8 cellular contexts compared by ENCODE assay signal in the genomic region with DNA sequence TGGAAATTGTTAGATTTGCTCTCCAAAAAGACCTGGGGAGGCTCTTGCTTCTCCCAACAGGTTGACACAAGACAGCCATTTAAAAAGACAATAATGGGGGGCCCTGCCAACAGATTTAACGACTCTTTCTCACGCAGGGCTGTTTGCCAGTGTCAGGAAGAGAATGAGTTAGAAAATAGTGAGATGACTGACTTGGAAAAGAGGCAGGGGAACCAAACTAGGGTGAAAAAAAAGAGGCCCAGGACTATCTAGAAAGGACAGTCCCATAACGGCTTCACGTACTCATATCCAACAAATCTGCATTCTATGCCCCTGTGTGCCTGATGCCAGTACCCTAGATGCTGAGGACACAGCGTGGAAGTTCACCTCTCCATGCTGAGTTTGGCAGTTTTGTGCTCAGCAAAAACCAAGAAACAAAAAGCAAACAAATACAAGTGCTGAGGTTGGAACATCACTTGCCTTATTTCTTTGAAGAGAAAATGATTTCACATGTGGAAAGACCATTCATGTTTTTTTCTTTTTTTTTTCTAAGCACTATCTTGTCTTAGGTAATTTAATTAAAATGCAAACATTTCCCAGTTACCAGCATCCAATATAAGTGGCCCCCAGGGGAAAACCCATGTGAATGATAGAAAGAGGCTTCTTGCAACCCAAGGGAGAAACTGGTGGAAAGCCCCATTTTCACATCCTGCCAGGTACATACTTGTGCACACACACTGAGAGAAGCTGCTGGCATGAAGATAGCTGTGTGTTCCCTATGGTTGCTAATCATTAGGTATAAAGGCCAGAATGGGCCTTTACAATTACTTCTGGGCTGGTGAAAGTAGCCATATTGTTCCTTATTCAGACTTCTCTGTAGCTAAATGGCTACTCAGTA. TPM values are rescaled to one million over a fixed set of nuclear protein-coding genes. Genes with fewer than 3 reads are reported as not detected.
DNase-seq lines count a peak whose midpoint lies in the region; ATAC-seq and TF ChIP-seq lines count a peak whose summit lies in the region.

No MANE protein-coding gene starts in this region.

- peak; percentile 81 for DNase-seq in GM12864 (ENCODE audit: low read depth)
- DNase-seq in GM20000 (ENCODE audit: low spot score), result peak; percentile 49
- DNase-seq in central memory CD4-positive, alpha-beta T cell, result peak; percentile 55
- DNase-seq in HuH-7 (ENCODE audit: low spot score), result no peak
- DNase-seq in cardiac septum (ENCODE audit: low spot score), result no peak
- DNase-seq in OCI-M1 (lab: John Stamatoyannopoulos, UW), result no peak
- DNase-seq in HK-2 (ENCODE audit: unreplicated experiment), result no peak

- peak; percentile 79 for ATAC-seq in HG03442 (IDR thresholded peaks at IDR 0.05; ENCODE audit: unreplicated experiment)

- TF ChIP-seq CTCF in GM12864 (IDR thresholded peaks at IDR 0.05; ENCODE audit: low read depth, low read length, missing control alignments) (no peak), GM20000 (IDR thresholded peaks at IDR 0.05; ENCODE audit: extremely low read depth, missing control alignments) (no peak)

- intact Hi-C loops in cardiac septum (cut with DNase I), result loop anchor here (5.0 kb wide), 1 partner anchor 79 kb away; no protein-coding TSS in a partner anchor

- H3K4me3 ChIP-seq in GM12864 (ENCODE audit: low read depth, low read length), result no peak overlapping the region; the same call in 1 of the 2 replicates

RNA-seq across cellular contexts. Expression of a gene that starts 10.6 kb away (rescaled TPM):
- 20.9 TPM for total RNA-seq in cardiac septum

Comparison
In these comparisons a context has a peak if more than half of its experiments do, and no peak if none do; other contexts are left out.
1. DNase-seq: peak in GM12864 (single experiment), GM20000 (single experiment) and central memory CD4-positive, alpha-beta T cell (single experiment); none in HuH-7 (single experiment), cardiac septum (single experiment), OCI-M1 (single experiment) and HK-2 (single experiment).